Comparison of ENCODE assay signal across 1 cellular context in the genomic region with DNA sequence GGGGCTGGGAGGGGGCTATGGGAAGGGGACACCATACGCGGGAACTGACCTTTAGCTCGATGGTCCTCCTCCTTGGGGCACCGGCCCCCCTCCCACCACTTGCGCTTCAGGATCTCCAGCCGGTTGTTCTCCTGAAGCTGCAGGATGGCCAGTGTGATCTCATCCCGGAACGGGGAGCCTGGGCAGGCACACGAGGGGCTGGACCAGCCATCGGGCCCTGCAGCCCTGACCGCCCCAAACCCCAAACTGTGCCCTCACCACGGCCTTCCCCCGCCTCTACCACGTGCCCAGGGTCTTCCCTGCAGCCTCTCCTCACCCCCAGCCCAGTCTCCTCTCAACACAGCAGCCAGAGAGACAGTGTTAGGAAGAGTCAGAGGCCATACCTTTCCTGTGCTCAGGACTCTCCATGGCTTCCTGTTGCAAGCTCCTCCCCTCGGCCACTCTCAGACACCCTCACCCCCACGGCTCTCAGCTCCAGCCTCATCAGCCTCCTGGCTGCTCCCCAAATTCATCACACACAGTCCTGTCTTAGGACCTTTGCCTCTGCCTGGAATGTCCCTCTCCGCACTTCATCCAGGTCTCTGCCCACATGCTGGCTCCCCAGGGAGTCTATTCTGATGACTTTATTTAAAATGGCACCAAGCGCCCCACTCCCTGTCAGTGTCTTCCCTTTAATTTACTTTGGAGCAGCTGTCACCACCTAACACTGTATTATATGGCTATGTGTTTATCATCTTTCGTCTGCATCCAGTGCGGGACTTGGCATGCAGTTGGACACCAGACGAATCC.
TF ChIP-seq lines count a peak whose summit lies in the region.

No MANE protein-coding gene starts in this region.

TF ChIP-seq in H1, 55 proteins besides CTCF, POLR2A, EP300 and RAD21:
- no peak for TF ChIP-seq SUZ12 (IDR thresholded peaks at IDR 0.05; ENCODE audit: low read length)
- TF ChIP-seq RNF2 (IDR thresholded peaks at IDR 0.05; ENCODE audit: borderline replicate concordance, low read depth, low read length, missing control alignments, poor library complexity, severe bottlenecking): no peak
- TF ChIP-seq FOSL1 (IDR thresholded peaks at IDR 0.05; ENCODE audit: insufficient read depth, low read depth, low read length): no peak
- TF ChIP-seq, protein P1, sequence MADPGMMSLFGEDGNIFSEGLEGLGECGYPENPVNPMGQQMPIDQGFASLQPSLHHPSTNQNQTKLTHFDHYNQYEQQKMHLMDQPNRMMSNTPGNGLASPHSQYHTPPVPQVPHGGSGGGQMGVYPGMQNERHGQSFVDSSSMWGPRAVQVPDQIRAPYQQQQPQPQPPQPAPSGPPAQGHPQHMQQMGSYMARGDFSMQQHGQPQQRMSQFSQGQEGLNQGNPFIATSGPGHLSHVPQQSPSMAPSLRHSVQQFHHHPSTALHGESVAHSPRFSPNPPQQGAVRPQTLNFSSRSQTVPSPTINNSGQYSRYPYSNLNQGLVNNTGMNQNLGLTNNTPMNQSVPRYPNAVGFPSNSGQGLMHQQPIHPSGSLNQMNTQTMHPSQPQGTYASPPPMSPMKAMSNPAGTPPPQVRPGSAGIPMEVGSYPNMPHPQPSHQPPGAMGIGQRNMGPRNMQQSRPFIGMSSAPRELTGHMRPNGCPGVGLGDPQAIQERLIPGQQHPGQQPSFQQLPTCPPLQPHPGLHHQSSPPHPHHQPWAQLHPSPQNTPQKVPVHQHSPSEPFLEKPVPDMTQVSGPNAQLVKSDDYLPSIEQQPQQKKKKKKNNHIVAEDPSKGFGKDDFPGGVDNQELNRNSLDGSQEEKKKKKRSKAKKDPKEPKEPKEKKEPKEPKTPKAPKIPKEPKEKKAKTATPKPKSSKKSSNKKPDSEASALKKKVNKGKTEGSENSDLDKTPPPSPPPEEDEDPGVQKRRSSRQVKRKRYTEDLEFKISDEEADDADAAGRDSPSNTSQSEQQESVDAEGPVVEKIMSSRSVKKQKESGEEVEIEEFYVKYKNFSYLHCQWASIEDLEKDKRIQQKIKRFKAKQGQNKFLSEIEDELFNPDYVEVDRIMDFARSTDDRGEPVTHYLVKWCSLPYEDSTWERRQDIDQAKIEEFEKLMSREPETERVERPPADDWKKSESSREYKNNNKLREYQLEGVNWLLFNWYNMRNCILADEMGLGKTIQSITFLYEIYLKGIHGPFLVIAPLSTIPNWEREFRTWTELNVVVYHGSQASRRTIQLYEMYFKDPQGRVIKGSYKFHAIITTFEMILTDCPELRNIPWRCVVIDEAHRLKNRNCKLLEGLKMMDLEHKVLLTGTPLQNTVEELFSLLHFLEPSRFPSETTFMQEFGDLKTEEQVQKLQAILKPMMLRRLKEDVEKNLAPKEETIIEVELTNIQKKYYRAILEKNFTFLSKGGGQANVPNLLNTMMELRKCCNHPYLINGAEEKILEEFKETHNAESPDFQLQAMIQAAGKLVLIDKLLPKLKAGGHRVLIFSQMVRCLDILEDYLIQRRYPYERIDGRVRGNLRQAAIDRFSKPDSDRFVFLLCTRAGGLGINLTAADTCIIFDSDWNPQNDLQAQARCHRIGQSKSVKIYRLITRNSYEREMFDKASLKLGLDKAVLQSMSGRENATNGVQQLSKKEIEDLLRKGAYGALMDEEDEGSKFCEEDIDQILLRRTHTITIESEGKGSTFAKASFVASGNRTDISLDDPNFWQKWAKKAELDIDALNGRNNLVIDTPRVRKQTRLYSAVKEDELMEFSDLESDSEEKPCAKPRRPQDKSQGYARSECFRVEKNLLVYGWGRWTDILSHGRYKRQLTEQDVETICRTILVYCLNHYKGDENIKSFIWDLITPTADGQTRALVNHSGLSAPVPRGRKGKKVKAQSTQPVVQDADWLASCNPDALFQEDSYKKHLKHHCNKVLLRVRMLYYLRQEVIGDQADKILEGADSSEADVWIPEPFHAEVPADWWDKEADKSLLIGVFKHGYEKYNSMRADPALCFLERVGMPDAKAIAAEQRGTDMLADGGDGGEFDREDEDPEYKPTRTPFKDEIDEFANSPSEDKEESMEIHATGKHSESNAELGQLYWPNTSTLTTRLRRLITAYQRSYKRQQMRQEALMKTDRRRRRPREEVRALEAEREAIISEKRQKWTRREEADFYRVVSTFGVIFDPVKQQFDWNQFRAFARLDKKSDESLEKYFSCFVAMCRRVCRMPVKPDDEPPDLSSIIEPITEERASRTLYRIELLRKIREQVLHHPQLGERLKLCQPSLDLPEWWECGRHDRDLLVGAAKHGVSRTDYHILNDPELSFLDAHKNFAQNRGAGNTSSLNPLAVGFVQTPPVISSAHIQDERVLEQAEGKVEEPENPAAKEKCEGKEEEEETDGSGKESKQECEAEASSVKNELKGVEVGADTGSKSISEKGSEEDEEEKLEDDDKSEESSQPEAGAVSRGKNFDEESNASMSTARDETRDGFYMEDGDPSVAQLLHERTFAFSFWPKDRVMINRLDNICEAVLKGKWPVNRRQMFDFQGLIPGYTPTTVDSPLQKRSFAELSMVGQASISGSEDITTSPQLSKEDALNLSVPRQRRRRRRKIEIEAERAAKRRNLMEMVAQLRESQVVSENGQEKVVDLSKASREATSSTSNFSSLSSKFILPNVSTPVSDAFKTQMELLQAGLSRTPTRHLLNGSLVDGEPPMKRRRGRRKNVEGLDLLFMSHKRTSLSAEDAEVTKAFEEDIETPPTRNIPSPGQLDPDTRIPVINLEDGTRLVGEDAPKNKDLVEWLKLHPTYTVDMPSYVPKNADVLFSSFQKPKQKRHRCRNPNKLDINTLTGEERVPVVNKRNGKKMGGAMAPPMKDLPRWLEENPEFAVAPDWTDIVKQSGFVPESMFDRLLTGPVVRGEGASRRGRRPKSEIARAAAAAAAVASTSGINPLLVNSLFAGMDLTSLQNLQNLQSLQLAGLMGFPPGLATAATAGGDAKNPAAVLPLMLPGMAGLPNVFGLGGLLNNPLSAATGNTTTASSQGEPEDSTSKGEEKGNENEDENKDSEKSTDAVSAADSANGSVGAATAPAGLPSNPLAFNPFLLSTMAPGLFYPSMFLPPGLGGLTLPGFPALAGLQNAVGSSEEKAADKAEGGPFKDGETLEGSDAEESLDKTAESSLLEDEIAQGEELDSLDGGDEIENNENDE (IDR thresholded peaks at IDR 0.05; ENCODE audit: insufficient replicate concordance, low read length): no peak
- TF ChIP-seq ATF2 (IDR thresholded peaks at IDR 0.05; ENCODE audit: low read length): no peak
- TF ChIP-seq PHF8 (conservative IDR thresholded peaks at IDR 0.05; ENCODE audit: low read depth, low read length): no peak
- no peak for TF ChIP-seq CBX5 (IDR thresholded peaks at IDR 0.05; ENCODE audit: low read depth, low read length)
- TF ChIP-seq RFX5 (IDR thresholded peaks at IDR 0.05; ENCODE audit: borderline replicate concordance, low read depth, low read length): no peak
- TF ChIP-seq GABPA (IDR thresholded peaks at IDR 0.05; ENCODE audit: borderline replicate concordance, insufficient read depth, low read length): no peak
- TF ChIP-seq YY1 (IDR thresholded peaks at IDR 0.05; ENCODE audit: low read depth, low read length): no peak
- TF ChIP-seq SAP30 (IDR thresholded peaks at IDR 0.05; ENCODE audit: insufficient read depth, insufficient replicate concordance, low read length): no peak
- TF ChIP-seq ASH2L (IDR thresholded peaks at IDR 0.05; ENCODE audit: low read length): no peak
- no peak for TF ChIP-seq HDAC2 (IDR thresholded peaks at IDR 0.05; ENCODE audit: borderline replicate concordance in 1 of 2, low read depth in 2 of 2, low read length in 2 of 2)
